In genomic region chr18:816869-817268, GRCh38 we compare ENCODE assay signal across 24 cellular contexts.
"Had no signal": no experiment of that assay in that cellular context is flagged by ENCODE, and none has a peak within 500 bp of the region (broad histone marks: within the 10 kb centered on the region; RNA-seq: fewer than 3 reads in every experiment).

No MANE protein-coding gene starts in this region.

- H3K36me3 Mint-ChIP-seq: activated naive CD8-positive, alpha-beta T cell treated with anti-CD3 and anti-CD28 coated beads for 36 hours; naive thymus-derived CD8-positive, alpha-beta T cell had no signal

- DNase-seq: activated CD4-positive, alpha-beta T cell treated with anti-CD3 and anti-CD28 coated beads for 36 hours; activated CD4-positive, CD25-positive, alpha-beta regulatory T cell; activated CD8-positive, alpha-beta memory T cell treated with anti-CD3 and anti-CD28 coated beads for 24 hours; activated effector memory CD4-positive, alpha-beta T cell treated with anti-CD3 and anti-CD28 coated beads, Interleukin-2, amount 50 U/mL, for 16 hours; activated naive CD4-positive, alpha-beta T cell treated with anti-CD3 and anti-CD28 coated beads for 36 hours; activated naive CD8-positive, alpha-beta T cell treated with anti-CD3 and anti-CD28 coated beads for 36 hours; amniotic stem cell; brain microvascular endothelial cell; cortex of kidney; effector memory CD8-positive, alpha-beta T cell; foreskin keratinocyte; left lung; lower lobe of right lung; mesenchymal stem cell; naive thymus-derived CD8-positive, alpha-beta T cell; stimulated activated CD4-positive, alpha-beta T cell treated with anti-CD3 and anti-CD28 coated beads, Interleukin-12 subunit alpha, Interleukin-12 subunit beta, amount 100 ng/mL, for 4 hours; stimulated activated CD4-positive, alpha-beta T cell treated with anti-CD3 and anti-CD28 coated beads, Interleukin-4, amount 100 ng/mL, for 1 hour; stimulated activated naive CD8-positive, alpha-beta T cell treated with anti-CD3 and anti-CD28 coated beads, Interleukin-15, Interleukin-2, amounts not matched to agents 100 U/mL and 50 U/mL, for 24 hours; testis; transverse colon had no signal

- ATAC-seq: activated CD4-positive, alpha-beta T cell treated with anti-CD3 and anti-CD28 coated beads for 36 hours; effector memory CD8-positive, alpha-beta T cell; foreskin keratinocyte; left lung; lower lobe of right lung; naive thymus-derived CD8-positive, alpha-beta T cell; sciatic nerve; stimulated activated naive CD8-positive, alpha-beta T cell treated with anti-CD3 and anti-CD28 coated beads, Interleukin-15, Interleukin-2, amounts not matched to agents 100 U/mL and 50 U/mL, for 24 hours had no signal

- H3K9me3 Mint-ChIP-seq: activated naive CD4-positive, alpha-beta T cell treated with anti-CD3 and anti-CD28 coated beads for 36 hours; activated naive CD8-positive, alpha-beta T cell treated with anti-CD3 and anti-CD28 coated beads for 36 hours; effector memory CD8-positive, alpha-beta T cell; naive thymus-derived CD8-positive, alpha-beta T cell had no signal

- H3K27ac Mint-ChIP-seq: activated CD4-positive, alpha-beta T cell treated with anti-CD3 and anti-CD28 coated beads for 36 hours; activated naive CD4-positive, alpha-beta T cell treated with anti-CD3 and anti-CD28 coated beads for 36 hours; activated naive CD8-positive, alpha-beta T cell treated with anti-CD3 and anti-CD28 coated beads for 36 hours; progenitor cell of endocrine pancreas had no signal

- H3K27me3 Mint-ChIP-seq: activated CD4-positive, alpha-beta T cell treated with anti-CD3 and anti-CD28 coated beads for 36 hours; activated naive CD8-positive, alpha-beta T cell treated with anti-CD3 and anti-CD28 coated beads for 36 hours; effector memory CD8-positive, alpha-beta T cell had no signal

- H3K4me3 Mint-ChIP-seq: activated CD4-positive, alpha-beta T cell treated with anti-CD3 and anti-CD28 coated beads for 36 hours; activated naive CD4-positive, alpha-beta T cell treated with anti-CD3 and anti-CD28 coated beads for 36 hours; activated naive CD8-positive, alpha-beta T cell treated with anti-CD3 and anti-CD28 coated beads for 36 hours; effector memory CD8-positive, alpha-beta T cell; naive thymus-derived CD8-positive, alpha-beta T cell had no signal

- FAIRE-seq: astrocyte, islet of Langerhans had no signal
